ENCODE assay signal across 9 cellular contexts in the genomic region with DNA sequence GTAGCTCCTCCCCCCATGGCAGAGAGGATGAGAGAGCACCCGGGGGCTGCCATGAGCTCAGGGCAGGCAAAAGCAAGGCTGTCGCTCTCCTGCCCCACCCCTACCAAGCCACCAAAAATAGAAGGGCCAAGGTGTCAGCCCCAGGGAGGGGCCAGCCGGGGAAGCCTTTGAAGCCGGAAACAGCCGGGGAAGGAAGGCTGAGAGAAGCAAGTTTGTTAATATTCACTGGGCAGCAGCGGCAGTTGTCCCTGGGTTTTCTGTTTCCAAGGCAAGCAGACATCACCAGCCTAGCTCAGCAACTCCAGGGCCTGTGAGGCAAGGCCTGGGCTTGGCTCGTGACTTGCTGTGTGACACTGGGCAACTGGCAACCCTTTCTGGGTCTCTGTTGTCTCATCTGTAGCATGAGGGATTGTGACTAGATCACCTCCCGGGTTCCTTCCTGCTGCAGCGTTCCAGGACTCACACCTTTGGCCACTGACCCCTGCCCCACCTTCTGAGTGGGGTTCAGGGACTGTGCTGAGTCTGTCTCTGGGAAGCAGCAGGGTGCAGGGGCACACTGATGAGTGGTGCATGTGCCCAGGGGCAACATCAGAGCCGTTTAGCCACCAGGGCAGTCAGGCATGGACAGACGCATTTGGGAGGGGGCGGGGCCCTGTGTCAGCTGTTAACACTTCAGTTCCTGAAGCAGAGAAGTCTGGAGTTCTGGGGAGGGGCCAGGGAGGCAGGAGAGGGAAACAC. TPM values are rescaled to one million over a fixed set of nuclear protein-coding genes. Genes with fewer than 3 reads are reported as not detected.
DNase-seq lines count a peak whose midpoint lies in the region; ATAC-seq and TF ChIP-seq lines count a peak whose summit lies in the region.
"Had no signal": no experiment of that assay in that cellular context is flagged by ENCODE, and none has a peak within 500 bp of the region (broad histone marks: within the 10 kb centered on the region; RNA-seq: fewer than 3 reads in every experiment).

No MANE protein-coding gene starts in this region.

- no peaks in the 10 kb centered on the region for H3K9me3 ChIP-seq in adrenal gland (replicated peaks in 1 of 3)

- DNase-seq in NCI-H2227 (lab: John Stamatoyannopoulos, UW; ENCODE audit: unreplicated experiment) (peak; percentile 49), NCI-H2227 treated with DMSO at 0.1 percent for 48 hours (lab: John Stamatoyannopoulos, UW) (no peak), T follicular helper cell (ENCODE audit: low read depth) (peak; percentile 21), adrenal gland (peak in 6 of 7 donors; percentile 47 to 57 (median 51)), medulla oblongata (ENCODE audit: extremely low spot score) (peak; percentile 34), H4 (ENCODE audit: low spot score) (no peak)
- peak; percentile 34 to 41 for DNase-seq in stimulated activated CD8-positive, alpha-beta memory T cell treated with anti-CD3 and anti-CD28 coated beads, Interleukin-2, amount 100 ng/mL, for 48 hours (ENCODE audit: low read depth in 2 of 2)

- H3K4me1 ChIP-seq in adrenal gland (replicated peaks in 1 of 2), result peaks cover 0 to 10% of the 10 kb centered on the region in 2 donors

- no peaks in the 10 kb centered on the region for H3K27me3 ChIP-seq in adrenal gland

- no peaks in the 10 kb centered on the region for H3K36me3 ChIP-seq in adrenal gland (replicated peaks in 1 of 2)

- intact Hi-C loops in adrenal gland (cut with DNase I), result no loop called here

- no peak for TF ChIP-seq POLR2A in adrenal gland (IDR thresholded peaks at IDR 0.05)

- peak overlapping the region in 1 of 5 donors; percentile 50 for H3K27ac ChIP-seq in adrenal gland

- ATAC-seq in HG03064 (IDR thresholded peaks at IDR 0.05; ENCODE audit: low read depth, unreplicated experiment), result peak; percentile 74

- 5 to 9% (median 7%) methylated on average over 9 to 12 of the region's 12 CpGs for WGBS in adrenal gland, 4 donors

- H3K4me3 ChIP-seq in adrenal gland, result peak overlapping the region in 1 of 4 donors; percentile 7

- no peak for TF ChIP-seq CTCF in adrenal gland (IDR thresholded peaks at IDR 0.05)

RNA-seq across cellular contexts. Expression of gene SYNDIG1L, which starts 24.3 kb away (rescaled TPM):
- under 1 TPM in 3 of 8 donors, not detected in 5; 0.14 to 0.51 (median 0.23) TPM for total RNA-seq in adrenal gland
- polyA plus RNA-seq in adrenal gland, result under 1 TPM; 0.05 to 0.27 (median 0.24) TPM
- total RNA-seq in H4 (2014; rRNA removed; shearing (Covaris generic)), result not detected in 2 replicates
- total RNA-seq: fibroblast of lung had no signal
- polyA plus RNA-seq: fibroblast of lung had no signal

RNA-seq across cellular contexts. Expression of gene VRTN, which starts 53.4 kb away (rescaled TPM):
- total RNA-seq in adrenal gland, result under 1 TPM in 2 of 8 donors, not detected in 6; 0.11 to 0.23 TPM
- polyA plus RNA-seq in adrenal gland, result not detected
- not detected in 2 replicates for total RNA-seq in H4 (2014; rRNA removed; shearing (Covaris generic))
- total RNA-seq: fibroblast of lung had no signal
- polyA plus RNA-seq: fibroblast of lung had no signal

Comparison
In these comparisons a context has a peak if more than half of its experiments do, and no peak if none do; other contexts are left out.
1. DNase-seq: peak in NCI-H2227 (single experiment), T follicular helper cell (single experiment), adrenal gland (6 of 7), medulla oblongata (single experiment) and stimulated activated CD8-positive, alpha-beta memory T cell treated with anti-CD3 and anti-CD28 coated beads, Interleukin-2, amount 100 ng/mL, for 48 hours (2 of 2); none in NCI-H2227 treated with DMSO at 0.1 percent for 48 hours (single experiment) and H4 (single experiment).